ENCODE assay signal across 22 cellular contexts in the genomic region with DNA sequence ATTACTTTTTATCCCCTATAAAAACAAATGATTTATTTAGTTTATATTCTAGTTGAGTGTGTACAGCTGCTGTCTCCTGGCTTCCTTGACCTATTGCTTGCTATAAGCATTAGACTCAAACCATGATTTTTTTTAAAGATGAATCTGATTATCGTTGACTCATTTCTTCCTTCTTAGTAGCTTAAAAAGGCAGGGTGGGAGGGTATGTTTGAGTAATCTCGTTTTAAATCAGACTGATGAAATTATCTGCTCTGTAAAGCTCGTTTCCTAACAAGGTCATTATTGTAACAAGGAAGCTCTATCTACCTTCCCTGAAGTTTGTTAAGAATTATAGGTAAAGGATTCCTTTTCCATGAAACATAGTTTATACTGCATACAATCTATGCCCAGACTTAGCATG.
DNase-seq lines count a peak whose midpoint lies in the region; ATAC-seq and FAIRE-seq lines count a peak whose summit lies in the region.
"Had no signal": no experiment of that assay in that cellular context is flagged by ENCODE, and none has a peak within 500 bp of the region (broad histone marks: within the 10 kb centered on the region; RNA-seq: fewer than 3 reads in every experiment).

No MANE protein-coding gene starts in this region.

- ATAC-seq in GM18511 (IDR thresholded peaks at IDR 0.05; ENCODE audit: unreplicated experiment) (peak; percentile 78), GM21529 (IDR thresholded peaks at IDR 0.05; ENCODE audit: unreplicated experiment) (peak; percentile 77), HG03432 (IDR thresholded peaks at IDR 0.05; ENCODE audit: unreplicated experiment) (peak; percentile 80)
- ATAC-seq: activated CD4-positive, alpha-beta T cell treated with anti-CD3 and anti-CD28 coated beads for 36 hours; left colon had no signal

- peak; percentile 23 for FAIRE-seq in endometrium (lab: Jason Lieb, UNC)

- DNase-seq in NOMO-1 treated with dmso at 0.1 percent for 144 hours (lab: John Stamatoyannopoulos, UW; ENCODE audit: unreplicated experiment) (no peak), NCI-H146 (lab: John Stamatoyannopoulos, UW) (no peak), globus pallidus (ENCODE audit: low spot score) (no peak), CD1c-positive myeloid dendritic cell (ENCODE audit: extremely low spot score) (no peak)
- DNase-seq: activated CD4-positive, alpha-beta T cell treated with anti-CD3 and anti-CD28 coated beads for 36 hours; activated CD8-positive, alpha-beta memory T cell treated with anti-CD3 and anti-CD28 coated beads, Interleukin-2, amount 50 U/mL, for 4 hours; anterior cingulate cortex; Caco-2; cerebellar nuclear complex; effector memory CD4-positive, alpha-beta T cell; EL; HFFc6; hypothalamus; left colon; NCI-H1694 treated with DMSO at 0.1 percent for 48 hours; NCI-H510A; stimulated activated naive CD4-positive, alpha-beta T cell; tibial artery had no signal
